In the genomic region with DNA sequence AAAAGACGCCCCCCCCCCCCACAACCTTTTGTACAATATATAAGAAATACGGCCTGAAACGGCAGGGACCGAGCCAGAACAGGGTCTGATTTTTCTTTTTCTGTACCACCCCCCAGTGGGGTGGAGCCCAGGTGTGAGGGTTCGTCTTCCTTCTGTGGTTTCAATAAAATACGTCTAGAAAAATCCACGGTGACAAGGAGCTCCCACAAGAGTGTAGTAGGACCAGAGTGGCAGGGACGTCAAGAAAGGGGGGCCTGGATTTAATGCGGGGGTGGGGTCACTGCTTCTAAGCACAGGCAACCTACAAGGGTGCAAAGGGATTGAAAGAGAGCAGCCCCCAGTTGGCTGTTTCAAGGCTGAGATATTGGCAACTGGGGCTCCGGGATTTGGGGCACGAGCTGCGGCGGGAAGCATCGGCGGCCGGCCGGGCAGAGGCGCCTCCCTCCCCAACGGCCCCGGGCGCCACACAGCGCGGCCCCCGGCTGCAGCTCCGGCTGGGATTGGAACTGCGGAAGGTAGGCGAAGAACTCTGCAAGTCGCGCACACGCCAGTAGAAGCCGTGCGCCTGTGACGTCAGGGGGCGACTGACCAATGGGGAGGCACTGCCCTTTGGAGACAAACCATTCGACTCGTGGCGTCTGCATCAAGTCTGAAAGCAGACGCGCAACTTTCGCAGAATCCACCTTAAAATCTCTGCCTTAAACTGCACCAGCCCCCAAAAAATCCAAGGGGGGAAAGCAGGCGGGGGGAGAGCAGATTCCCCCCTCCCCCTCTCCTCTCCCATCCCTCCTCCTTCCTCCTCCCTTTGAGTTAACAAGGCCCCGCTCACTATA, we compare ENCODE assay signal across 8 cellular contexts. TPM values are rescaled to one million over a fixed set of nuclear protein-coding genes. Genes with fewer than 3 reads are reported as not detected.
DNase-seq lines count a peak whose midpoint lies in the region; ATAC-seq and TF ChIP-seq lines count a peak whose summit lies in the region.

A gene (plus strand): TSS at position 623 of the 833 bp plus-strand sequence. CDS start 425 bp downstream, outside the sequence.

- H3K27me3 ChIP-seq in HUES48 (ENCODE audit: control insufficient read depth, insufficient read depth, low read length) (peaks cover 95% of the 10 kb centered on the region), thoracic aorta (replicated peaks; ENCODE audit: insufficient read depth) (peaks cover 55% of the 10 kb centered on the region)

- H3K36me3 ChIP-seq in HUES48 (ENCODE audit: control insufficient read depth, insufficient read depth, low read length) (no peaks in the 10 kb centered on the region), thoracic aorta (no peaks in the 10 kb centered on the region)

- ATAC-seq in thoracic aorta (ENCODE audit: insufficient number of reproducible peaks, low FRiP score, low read depth) (no peak), GM21423 (IDR thresholded peaks at IDR 0.05; ENCODE audit: unreplicated experiment) (no peak), HG03439 (IDR thresholded peaks at IDR 0.05; ENCODE audit: unreplicated experiment) (no peak)

- H3K4me3 ChIP-seq in HUES48 (ENCODE audit: low read depth, low read length) (peak within 1 kb of the TSS; percentile 63), cardiac fibroblast (replicated peaks in 1 of 2; ENCODE audit: low read depth in 2 of 2, low read length in 2 of 2) (peak within 1 kb of the TSS; percentile 11 to 33), thoracic aorta (peak within 1 kb of the TSS; percentile 60)

- no peak within 1 kb of the TSS for H3K9ac ChIP-seq in HUES48 (ENCODE audit: low read depth, low read length)

- DNase-seq in COLO668 (lab: John Stamatoyannopoulos, UW; ENCODE audit: unreplicated experiment) (peak; percentile 95), NOMO-1 treated with DMSO at 0.1 percent for 48 hours (lab: John Stamatoyannopoulos, UW; ENCODE audit: unreplicated experiment) (peak; percentile 100), cardiac fibroblast (ENCODE audit: low read depth in 2 of 2) (no peak), lung microvascular endothelial cell (ENCODE audit: low read depth in 2 of 2) (peak; percentile 10 to 14), thoracic aorta (ENCODE audit: low spot score) (no peak)

- TF ChIP-seq CTCF in cardiac fibroblast (IDR thresholded peaks at IDR 0.05; ENCODE audit: low read depth, low read length), result no peak
- no peak for TF ChIP-seq CTCF in thoracic aorta (IDR thresholded peaks at IDR 0.05)

- H3K27ac ChIP-seq in HUES48 (ENCODE audit: low read depth, low read length) (no peak within 1 kb of the TSS), thoracic aorta (peak within 1 kb of the TSS in 1 of 2 donors; percentile 4)

- no peaks in the 10 kb centered on the region for H3K9me3 ChIP-seq in HUES48 (ENCODE audit: control insufficient read depth, insufficient read depth, low read length)
- no peaks in the 10 kb centered on the region for H3K9me3 ChIP-seq in thoracic aorta

- H3K4me1 ChIP-seq in HUES48 (ENCODE audit: control insufficient read depth, insufficient read depth, low read length), result peaks cover 39% of the 10 kb centered on the region
- H3K4me1 ChIP-seq in thoracic aorta (ENCODE audit: control insufficient read depth in 1 of 2, low read depth in 2 of 2), result peaks cover 13 to 17% of the 10 kb centered on the region in 2 donors

RNA-seq across cellular contexts. Expression of the gene that starts here (rescaled TPM):
- not detected in 2 replicates for total RNA-seq in lung microvascular endothelial cell
- total RNA-seq in thoracic aorta, result not detected

Comparison
In these comparisons a context has a peak if more than half of its experiments do, and no peak if none do; other contexts are left out.
1. Peak in DNase-seq in lung microvascular endothelial cell; RNA of the gene not detected or under 1 TPM.
2. DNase-seq: peak in COLO668 (single experiment) and NOMO-1 treated with DMSO at 0.1 percent for 48 hours (single experiment); none in cardiac fibroblast (0 of 2) and thoracic aorta (single experiment).
3. Peak in every context shown above with its lines, with median percentiles within 50 percentile points of each other: H3K4me3 ChIP-seq.